ENCODE assay signal across 9 cellular contexts in genomic region chr14:92973265-92973797, GRCh38. TPM values are rescaled to one million over a fixed set of nuclear protein-coding genes. Genes with fewer than 3 reads are reported as not detected.
DNase-seq lines count a peak whose midpoint lies in the region; ATAC-seq and TF ChIP-seq lines count a peak whose summit lies in the region.
"Had no signal": no experiment of that assay in that cellular context is flagged by ENCODE, and none has a peak within 500 bp of the region (broad histone marks: within the 10 kb centered on the region; RNA-seq: fewer than 3 reads in every experiment).

No MANE protein-coding gene starts in this region.

- peaks cover 11 to 40% (median 22%) of the 10 kb centered on the region in 5 experiments for H3K9me3 Mint-ChIP-seq in brain

- peaks cover 28% of the 10 kb centered on the region for H3K4me1 Mint-ChIP-seq in brain

- no peaks in the 10 kb centered on the region; the same call in 1 of the 2 replicates for H3K36me3 ChIP-seq in iPS DF 6.9 (ENCODE audit: control insufficient read depth, insufficient read depth, low read length)

- H3K9me3 ChIP-seq in iPS DF 6.9 (ENCODE audit: control insufficient read depth, insufficient read depth, low read length) = no peaks in the 10 kb centered on the region

- H3K27ac ChIP-seq in iPS DF 6.9 (ENCODE audit: low read length) = no peak overlapping the region
- H3K27ac ChIP-seq: epithelial cell of prostate had no signal

- DNase-seq in activated CD8-positive, alpha-beta memory T cell treated with anti-CD3 and anti-CD28 coated beads for 24 hours = peak; percentile 67
- DNase-seq in activated CD8-positive, alpha-beta memory T cell treated with anti-CD3 and anti-CD28 coated beads, Interleukin-2, amount 50 U/mL, for 4 hours = no peak
- peak; percentile 20 for DNase-seq in NCI-H2029 treated with DMSO at 0.1 percent for 48 hours (lab: John Stamatoyannopoulos, UW)
- peak; percentile 74 for DNase-seq in iPS DF 6.9 (ENCODE audit: low read depth, low spot score)
- DNase-seq in stimulated activated CD8-positive, alpha-beta memory T cell treated with anti-CD3 and anti-CD28 coated beads, Interleukin-2, amount 100 ng/mL, for 48 hours (ENCODE audit: low read depth in 2 of 2) = peak; percentile 8 to 34
- DNase-seq in NCI-H1436 (lab: John Stamatoyannopoulos, UW) = no peak

- TF ChIP-seq CTCF in brain (conservative IDR thresholded peaks at IDR 0.05) = peak; percentile 58 to 67

- peak overlapping the region in 4 of 5 experiments; percentile 54 to 81 (median 72) for H3K27ac Mint-ChIP-seq in brain

- WGBS in iPS DF 6.9 (ENCODE audit: insufficient coverage, insufficient read length) = no CpG with 5 or more reads among the region's 12 CpGs

- no peak for ATAC-seq in GM21529 (IDR thresholded peaks at IDR 0.05; ENCODE audit: unreplicated experiment)

- H3K36me3 Mint-ChIP-seq in brain = peaks cover 43% of the 10 kb centered on the region

- no peak overlapping the region for H3K4me3 ChIP-seq in iPS DF 6.9 (ENCODE audit: low read length)

- peaks cover 6% of the 10 kb centered on the region for H3K4me1 ChIP-seq in iPS DF 6.9 (ENCODE audit: control insufficient read depth, insufficient read depth, low read length)

- H3K27me3 ChIP-seq in iPS DF 6.9 (ENCODE audit: control insufficient read depth, insufficient read depth, low read length) = no peaks in the 10 kb centered on the region

- H3K4me3 Mint-ChIP-seq in brain = no peak overlapping the region

- peaks cover 7% of the 10 kb centered on the region for H3K27me3 Mint-ChIP-seq in brain

RNA-seq across cellular contexts. Expression of gene CHGA, which starts 50.4 kb away (rescaled TPM):
- polyA plus RNA-seq in brain (ENCODE audit: insufficient read depth, low read depth, low replicate concordance) = 1,071 TPM

Comparison
In these comparisons a context has a peak if more than half of its experiments do, and no peak if none do; other contexts are left out.
1. DNase-seq: peak in activated CD8-positive, alpha-beta memory T cell treated with anti-CD3 and anti-CD28 coated beads for 24 hours (single experiment), NCI-H2029 treated with DMSO at 0.1 percent for 48 hours (single experiment), iPS DF 6.9 (single experiment) and stimulated activated CD8-positive, alpha-beta memory T cell treated with anti-CD3 and anti-CD28 coated beads, Interleukin-2, amount 100 ng/mL, for 48 hours (2 of 2); none in activated CD8-positive, alpha-beta memory T cell treated with anti-CD3 and anti-CD28 coated beads, Interleukin-2, amount 50 U/mL, for 4 hours (single experiment) and NCI-H1436 (single experiment).